ENCODE assay signal across 17 cellular contexts in the genomic region with DNA sequence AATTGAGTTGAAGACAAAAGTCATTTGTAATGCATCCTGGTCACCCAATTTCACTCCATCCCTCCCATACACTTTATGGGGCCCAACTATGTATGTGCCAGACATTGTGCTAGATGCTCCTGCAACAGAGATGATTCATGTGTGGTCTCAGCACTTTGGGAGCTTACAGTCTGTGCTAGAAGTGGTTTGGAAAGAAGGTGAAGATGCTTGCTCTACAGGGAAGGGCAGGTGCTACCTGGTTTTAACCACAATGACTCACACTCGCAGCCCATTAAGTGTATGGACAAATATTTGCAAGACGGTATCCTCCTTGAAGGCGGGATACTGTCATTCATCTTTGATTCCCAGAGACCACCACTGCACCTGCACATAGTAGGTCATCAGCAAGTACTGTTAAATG.
"Had no signal": no experiment of that assay in that cellular context is flagged by ENCODE, and none has a peak within 500 bp of the region (broad histone marks: within the 10 kb centered on the region; RNA-seq: fewer than 3 reads in every experiment).

No MANE protein-coding gene starts in this region.

- DNase-seq: activated CD4-positive, alpha-beta memory T cell treated with anti-CD3 and anti-CD28 coated beads for 36 hours; activated CD4-positive, alpha-beta T cell treated with anti-CD3 and anti-CD28 coated beads for 36 hours; activated naive CD4-positive, alpha-beta T cell treated with anti-CD3 and anti-CD28 coated beads for 36 hours; activated T-cell treated with anti-CD3 and anti-CD28 coated beads, Interleukin-2, amount 50 U/mL, for 4 hours; aorta; effector memory CD4-positive, alpha-beta T cell; islet precursor cell; mucosa of descending colon; naive B cell; sigmoid colon; stimulated activated CD4-positive, alpha-beta T cell treated with anti-CD3 and anti-CD28 coated beads, Interleukin-4, amount 100 ng/mL, for 24 hours; SW 1271 had no signal

- ATAC-seq: activated CD4-positive, alpha-beta T cell treated with anti-CD3 and anti-CD28 coated beads for 36 hours; activated T-cell treated with anti-CD3 and anti-CD28 coated beads, Interleukin-2, amount 50 U/mL, for 4 hours; left lobe of liver; mucosa of descending colon; stimulated activated effector memory CD8-positive, alpha-beta T cell treated with anti-CD3 and anti-CD28 coated beads, Interleukin-12 subunit alpha, Interleukin-12 subunit beta, amount 100 ng/mL, for 72 hours had no signal

- H3K79me2 ChIP-seq: hepatocyte had no signal

- H2AFZ ChIP-seq: hepatocyte had no signal

- H3K9me3 ChIP-seq: mucosa of descending colon, sigmoid colon had no signal

- H3K27ac Mint-ChIP-seq: activated CD4-positive, alpha-beta memory T cell treated with anti-CD3 and anti-CD28 coated beads for 36 hours; activated CD4-positive, alpha-beta T cell treated with anti-CD3 and anti-CD28 coated beads for 36 hours; activated naive CD4-positive, alpha-beta T cell treated with anti-CD3 and anti-CD28 coated beads for 36 hours; dendritic cell treated with granulocyte-macrophage colony-stimulating factor and Interleukin-4, amounts not matched to agents 40 ng/mL and 50 ng/mL, for 4 days; naive B cell; stimulated activated effector memory CD8-positive, alpha-beta T cell treated with anti-CD3 and anti-CD28 coated beads, Interleukin-12 subunit alpha, Interleukin-12 subunit beta, amount 100 ng/mL, for 72 hours; T-helper 2 cell treated with Interferon-gamma antibody and Interleukin-4, amounts not matched to agents 5 μg/mL and 100 μg/mL, for 36 hours had no signal

- H3K27ac ChIP-seq: hepatocyte, sigmoid colon had no signal

- H3K4me1 Mint-ChIP-seq: stimulated activated effector memory CD8-positive, alpha-beta T cell treated with anti-CD3 and anti-CD28 coated beads, Interleukin-12 subunit alpha, Interleukin-12 subunit beta, amount 100 ng/mL, for 72 hours had no signal

- H3K4me3 Mint-ChIP-seq: activated CD4-positive, alpha-beta memory T cell treated with anti-CD3 and anti-CD28 coated beads for 36 hours; activated CD4-positive, alpha-beta T cell treated with anti-CD3 and anti-CD28 coated beads for 36 hours; activated naive CD4-positive, alpha-beta T cell treated with anti-CD3 and anti-CD28 coated beads for 36 hours; activated T-cell treated with anti-CD3 and anti-CD28 coated beads, Interleukin-2, amount 50 U/mL, for 4 hours; dendritic cell treated with granulocyte-macrophage colony-stimulating factor and Interleukin-4, amounts not matched to agents 40 ng/mL and 50 ng/mL, for 4 days; stimulated activated effector memory CD8-positive, alpha-beta T cell treated with anti-CD3 and anti-CD28 coated beads, Interleukin-12 subunit alpha, Interleukin-12 subunit beta, amount 100 ng/mL, for 72 hours; T-helper 2 cell treated with Interferon-gamma antibody and Interleukin-4, amounts not matched to agents 5 μg/mL and 100 μg/mL, for 36 hours had no signal

- H3K36me3 ChIP-seq: sigmoid colon had no signal

- H3K36me3 Mint-ChIP-seq: activated CD4-positive, alpha-beta memory T cell treated with anti-CD3 and anti-CD28 coated beads for 36 hours; naive B cell had no signal

- H3K4me3 ChIP-seq: hepatocyte, mucosa of descending colon, sigmoid colon had no signal

- H3K9me3 Mint-ChIP-seq: activated CD4-positive, alpha-beta memory T cell treated with anti-CD3 and anti-CD28 coated beads for 36 hours; activated naive CD4-positive, alpha-beta T cell treated with anti-CD3 and anti-CD28 coated beads for 36 hours; activated T-cell treated with anti-CD3 and anti-CD28 coated beads, Interleukin-2, amount 50 U/mL, for 4 hours; dendritic cell treated with granulocyte-macrophage colony-stimulating factor and Interleukin-4, amounts not matched to agents 40 ng/mL and 50 ng/mL, for 4 days; naive B cell; stimulated activated effector memory CD8-positive, alpha-beta T cell treated with anti-CD3 and anti-CD28 coated beads, Interleukin-12 subunit alpha, Interleukin-12 subunit beta, amount 100 ng/mL, for 72 hours; T-helper 2 cell treated with Interferon-gamma antibody and Interleukin-4, amounts not matched to agents 5 μg/mL and 100 μg/mL, for 36 hours had no signal
